Comparison of ENCODE assay signal across 1 cellular context in genomic region chr17:50428831-50429424, GRCh38.
A peak's percentile ranks its signal among the peaks of the same experiment; 100 is the strongest.
TF ChIP-seq lines count a peak whose summit lies in the region.

No MANE protein-coding gene starts in this region.

TF ChIP-seq in HepG2, 621 proteins besides CTCF, POLR2A, EP300 and RAD21 (continued from another document and continues in another):
- TF ChIP-seq MTERF4 (CRISPR knock-in tag; IDR thresholded peaks at IDR 0.05) (no peak), ZNF770 (CRISPR knock-in tag; IDR thresholded peaks at IDR 0.05) (no peak; the same call in 1 of the 2 replicates), NCOA2 (CRISPR knock-in tag; IDR thresholded peaks at IDR 0.05) (peak; percentile 93), ZNF878 (CRISPR knock-in tag; IDR thresholded peaks at IDR 0.05) (no peak), IRF2 (CRISPR knock-in tag; IDR thresholded peaks at IDR 0.05) (peak; percentile 96), HNF1B (CRISPR knock-in tag; IDR thresholded peaks at IDR 0.05) (peak; percentile 82), ZKSCAN1 (IDR thresholded peaks at IDR 0.05; ENCODE audit: low read length) (peak; percentile 26; the same call in 1 of the 2 replicates), FOXJ3 (CRISPR knock-in tag; IDR thresholded peaks at IDR 0.05; ENCODE audit: borderline replicate concordance) (peak; percentile 90), NFYC (CRISPR knock-in tag; IDR thresholded peaks at IDR 0.05) (peak; percentile 29; the same call in 1 of the 2 replicates), ZBTB33 (CRISPR knock-in tag; IDR thresholded peaks at IDR 0.05) (peak; percentile 79; the same call in 1 of the 2 replicates), ZBTB4 (CRISPR knock-in tag; IDR thresholded peaks at IDR 0.05; ENCODE audit: borderline replicate concordance) (peak; percentile 55; the same call in 1 of the 2 replicates), SMARCE1 (IDR thresholded peaks at IDR 0.05; ENCODE audit: borderline replicate concordance) (no peak), ATRX (CRISPR knock-in tag; IDR thresholded peaks at IDR 0.05; ENCODE audit: borderline replicate concordance) (0 out of 2 replicates have a peak, but pooled peaks have one; percentile 45), HBP1 (CRISPR knock-in tag; IDR thresholded peaks at IDR 0.05; ENCODE audit: low read depth) (peak; percentile 81; the same call in 1 of the 2 replicates), ZBED4 (CRISPR knock-in tag; IDR thresholded peaks at IDR 0.05; ENCODE audit: borderline replicate concordance) (peak; percentile 78; the same call in 1 of the 2 replicates), TFDP2 (CRISPR knock-in tag; IDR thresholded peaks at IDR 0.05) (peak; percentile 65), RCOR2 (CRISPR knock-in tag; IDR thresholded peaks at IDR 0.05) (peak; percentile 97), ZHX1 (CRISPR knock-in tag; IDR thresholded peaks at IDR 0.05; ENCODE audit: low read depth) (peak; percentile 75), CCDC6 (CRISPR knock-in tag; IDR thresholded peaks at IDR 0.05) (peak; percentile 73; the same call in 1 of the 2 replicates), HHEX (CRISPR knock-in tag; IDR thresholded peaks at IDR 0.05) (peak; percentile 65; the same call in 1 of the 2 replicates), BATF2 (CRISPR knock-in tag; IDR thresholded peaks at IDR 0.05) (no peak), ZNF280D (CRISPR knock-in tag; IDR thresholded peaks at IDR 0.05) (peak; percentile 18; the same call in 1 of the 2 replicates), MEIS1 (CRISPR knock-in tag; IDR thresholded peaks at IDR 0.05; ENCODE audit: borderline replicate concordance) (peak; percentile 86; the same call in 1 of the 2 replicates), ZBTB7A (CRISPR knock-in tag; IDR thresholded peaks at IDR 0.05) (peak; percentile 28; the same call in 1 of the 2 replicates), NR2F6 (IDR thresholded peaks at IDR 0.05) (peak; percentile 88), NR2F6 (CRISPR knock-in tag; IDR thresholded peaks at IDR 0.05) (peak; percentile 92), SMAD1 (CRISPR knock-in tag; IDR thresholded peaks at IDR 0.05; ENCODE audit: borderline replicate concordance, low read depth) (peak; percentile 81; the same call in 1 of the 2 replicates), ZNF629 (CRISPR knock-in tag; conservative IDR thresholded peaks at IDR 0.05) (peak; percentile 63)
